In the genomic region with DNA sequence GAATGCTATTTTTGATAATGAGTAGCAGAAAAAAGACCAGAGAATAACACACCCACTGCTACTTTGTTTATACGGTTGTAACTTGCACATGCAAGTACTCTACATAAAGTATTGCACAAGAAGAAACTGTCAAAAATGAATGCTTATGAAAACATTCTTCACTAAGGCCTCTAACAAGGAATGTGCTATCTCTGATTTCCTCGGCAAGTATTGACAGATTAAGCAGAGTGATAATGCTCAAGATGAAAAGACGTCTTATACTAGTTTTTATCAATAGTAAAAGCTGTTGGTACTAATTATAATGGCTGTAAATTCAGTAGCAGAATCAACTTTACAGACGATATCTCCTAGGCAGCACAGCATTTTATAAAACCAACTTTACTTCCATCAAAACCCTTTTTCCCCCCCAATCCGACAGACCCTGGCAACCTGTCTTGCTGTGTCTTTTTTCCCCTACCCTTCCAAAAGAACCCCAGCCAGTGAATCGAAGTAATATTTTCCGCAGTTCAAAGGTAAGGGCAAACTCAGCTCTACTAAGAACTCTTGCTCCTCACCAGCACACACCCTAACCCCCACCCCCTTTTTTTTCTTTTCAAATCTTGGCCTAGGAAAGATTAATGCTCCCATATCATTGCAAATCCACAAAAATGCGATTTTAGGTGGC, we compare ENCODE assay signal across 8 cellular contexts. TPM values are rescaled to one million over a fixed set of nuclear protein-coding genes. Genes with fewer than 3 reads are reported as not detected.
DNase-seq lines count a peak whose midpoint lies in the region; ATAC-seq and TF ChIP-seq lines count a peak whose summit lies in the region.

No MANE protein-coding gene starts in this region.

- TF ChIP-seq CTCF in AG09309 (IDR thresholded peaks at IDR 0.05; ENCODE audit: control insufficient read depth, insufficient read depth, low read depth, low read length, missing control alignments) (no peak), gastroesophageal sphincter (IDR thresholded peaks at IDR 0.05) (no peak)

- no peaks in the 10 kb centered on the region for H3K9me3 ChIP-seq in gastroesophageal sphincter

- WGBS in gastroesophageal sphincter (ENCODE audit: low coverage in 1 of 2), 2 donors, result 0 to 1% methylated on average over 7 to 8 of the region's 8 CpGs

- peak overlapping the region; percentile 75 for H3K4me3 ChIP-seq in AG09309 (ENCODE audit: control insufficient read depth, low read depth, low read length)
- peak overlapping the region; percentile 67 to 77 for H3K4me3 ChIP-seq in gastroesophageal sphincter
- peak overlapping the region; percentile 95 for H3K4me3 ChIP-seq in skeletal muscle cell (ENCODE audit: low read depth, low read length)

- peaks cover 5 to 58% (median 25%) of the 10 kb centered on the region in 3 donors for H3K4me1 ChIP-seq in gastroesophageal sphincter

- H3K27ac ChIP-seq in gastroesophageal sphincter, result peak overlapping the region; percentile 86 to 98 (median 98)

- ATAC-seq in gastroesophageal sphincter (no peak), GM19328 (IDR thresholded peaks at IDR 0.05; ENCODE audit: unreplicated experiment) (no peak), HG02884 (IDR thresholded peaks at IDR 0.05; ENCODE audit: unreplicated experiment) (no peak), HG03457 (IDR thresholded peaks at IDR 0.05; ENCODE audit: unreplicated experiment) (no peak)

- no peaks in the 10 kb centered on the region for H3K36me3 ChIP-seq in gastroesophageal sphincter

- H3K27me3 ChIP-seq in gastroesophageal sphincter, result no peaks in the 10 kb centered on the region

- DNase-seq in AG09309 (ENCODE audit: low read depth), result no peak
- peak; percentile 43 for DNase-seq in HCEC 1CT
- peak; percentile 12 for DNase-seq in activated CD4-positive, alpha-beta T cell treated with anti-CD3 and anti-CD28 coated beads, Interleukin-2, amount 50 U/mL, for 1 hour
- DNase-seq in skeletal muscle cell (ENCODE audit: low read depth), result no peak

- TF ChIP-seq POLR2A in gastroesophageal sphincter (IDR thresholded peaks at IDR 0.05), result no peak

- TF ChIP-seq EP300 in gastroesophageal sphincter (IDR thresholded peaks at IDR 0.05), result no peak

RNA-seq across cellular contexts. Expression of a gene that starts 1.5 kb away (rescaled TPM):
- 10 to 100 TPM; 43.2 to 92.5 (median 62.1) TPM for total RNA-seq in gastroesophageal sphincter

RNA-seq across cellular contexts. Expression of a gene that starts 52.3 kb away (rescaled TPM):
- total RNA-seq in gastroesophageal sphincter, result 100 to 1,000 TPM in 3 of 4 donors, 10 to 100 TPM in 1; 97.3 to 134 (median 116) TPM

Comparison
In these comparisons a context has a peak if more than half of its experiments do, and no peak if none do; other contexts are left out.
1. DNase-seq: peak in HCEC 1CT (single experiment) and activated CD4-positive, alpha-beta T cell treated with anti-CD3 and anti-CD28 coated beads, Interleukin-2, amount 50 U/mL, for 1 hour (single experiment); none in AG09309 (single experiment) and skeletal muscle cell (single experiment).
2. Peak in every context shown above with its lines, with median percentiles within 50 percentile points of each other: H3K4me3 ChIP-seq.